In the genomic region with DNA sequence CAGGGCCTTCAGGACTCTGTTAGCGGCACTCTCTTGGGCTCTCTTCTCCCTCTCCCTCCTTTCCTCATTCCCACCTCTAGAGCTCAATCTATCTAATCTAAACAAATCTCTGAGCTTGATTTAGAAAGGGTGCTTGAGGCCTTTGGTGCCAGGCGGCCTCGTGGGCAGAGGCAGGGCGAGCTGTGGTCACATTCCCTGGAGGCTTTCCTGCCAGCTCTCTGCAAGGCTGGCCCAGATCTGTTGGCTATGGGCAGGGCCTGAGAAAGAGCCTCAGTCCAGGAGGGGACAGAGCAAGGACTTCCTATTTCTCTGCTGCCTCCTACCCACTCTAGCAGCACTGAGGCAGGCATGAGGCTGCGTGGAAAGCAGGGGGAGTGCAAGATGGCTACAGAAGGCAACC, we compare ENCODE assay signal across 16 cellular contexts.
"Had no signal": no experiment of that assay in that cellular context is flagged by ENCODE, and none has a peak within 500 bp of the region (broad histone marks: within the 10 kb centered on the region; RNA-seq: fewer than 3 reads in every experiment).

No MANE protein-coding gene starts in this region.

- H3K36me3 ChIP-seq: left ventricle myocardium inferior had no signal

- ATAC-seq: activated T-cell treated with anti-CD3 and anti-CD28 coated beads, Interleukin-2, amount 50 U/mL, for 4 hours; esophagus mucosa; natural killer cell treated with Interleukin-12 subunit alpha and Interleukin-12 subunit beta and Interleukin-15 and Interleukin-18, amount 100 ng/mL, for 72 hours; stimulated activated naive CD8-positive, alpha-beta T cell treated with anti-CD3 and anti-CD28 coated beads, Interleukin-15, Interleukin-2, amounts not matched to agents 100 U/mL and 50 U/mL, for 24 hours; T-cell; WTC11 had no signal

- H3K4me3 ChIP-seq: left ventricle myocardium inferior had no signal

- H3K9me3 ChIP-seq: left ventricle myocardium inferior had no signal

- H3K36me3 Mint-ChIP-seq: activated naive CD4-positive, alpha-beta T cell treated with anti-CD3 and anti-CD28 coated beads, Interleukin-2, amount 50 U/mL, for 24 hours; immature natural killer cell; natural killer cell treated with Interleukin-12 subunit alpha and Interleukin-12 subunit beta and Interleukin-15 and Interleukin-18, amount 100 ng/mL, for 72 hours; T-cell; WTC11 had no signal

- H3K4me1 Mint-ChIP-seq: activated CD4-positive, alpha-beta memory T cell treated with anti-CD3 and anti-CD28 coated beads, Interleukin-2, amount 10 ng/mL, durations not matched to agents 7 days and 5 days; immature natural killer cell had no signal

- DNase-seq: activated CD4-positive, alpha-beta memory T cell treated with anti-CD3 and anti-CD28 coated beads, Interleukin-2, amount 10 ng/mL, durations not matched to agents 7 days and 5 days; activated CD4-positive, alpha-beta T cell treated with anti-CD3 and anti-CD28 coated beads for 4 hours; activated effector memory CD4-positive, alpha-beta T cell treated with anti-CD3 and anti-CD28 coated beads, Interleukin-2, amount 50 U/mL, for 16 hours; activated T-cell treated with anti-CD3 and anti-CD28 coated beads, Interleukin-2, amount 50 U/mL, for 4 hours; effector CD8-positive, alpha-beta T cell; immature natural killer cell; kidney glomerular epithelial cell; left ventricle myocardium inferior; stimulated activated naive CD8-positive, alpha-beta T cell treated with anti-CD3 and anti-CD28 coated beads, Interleukin-15, Interleukin-2, amounts not matched to agents 100 U/mL and 50 U/mL, for 24 hours; T-cell; trophoblast cell had no signal

- H3K27ac Mint-ChIP-seq: activated CD4-positive, alpha-beta memory T cell treated with anti-CD3 and anti-CD28 coated beads, Interleukin-2, amount 10 ng/mL, durations not matched to agents 7 days and 5 days; activated naive CD4-positive, alpha-beta T cell treated with anti-CD3 and anti-CD28 coated beads, Interleukin-2, amount 50 U/mL, for 24 hours; dendritic cell treated with granulocyte-macrophage colony-stimulating factor and Interleukin-4, amounts not matched to agents 40 ng/mL and 50 ng/mL, for 4 days; immature natural killer cell; natural killer cell treated with Interleukin-12 subunit alpha and Interleukin-12 subunit beta and Interleukin-15 and Interleukin-18, amount 100 ng/mL, for 72 hours; T-cell; WTC11 had no signal

- H3K4me3 Mint-ChIP-seq: activated CD4-positive, alpha-beta memory T cell treated with anti-CD3 and anti-CD28 coated beads, Interleukin-2, amount 10 ng/mL, durations not matched to agents 7 days and 5 days; activated naive CD4-positive, alpha-beta T cell treated with anti-CD3 and anti-CD28 coated beads, Interleukin-2, amount 50 U/mL, for 24 hours; activated T-cell treated with anti-CD3 and anti-CD28 coated beads, Interleukin-2, amount 50 U/mL, for 4 hours; dendritic cell treated with granulocyte-macrophage colony-stimulating factor and Interleukin-4, amounts not matched to agents 40 ng/mL and 50 ng/mL, for 4 days; immature natural killer cell; natural killer cell treated with Interleukin-12 subunit alpha and Interleukin-12 subunit beta and Interleukin-15 and Interleukin-18, amount 100 ng/mL, for 72 hours; T-cell; WTC11 had no signal

- H3K27ac ChIP-seq: left ventricle myocardium inferior had no signal

- H3K9me3 Mint-ChIP-seq: activated CD4-positive, alpha-beta memory T cell treated with anti-CD3 and anti-CD28 coated beads, Interleukin-2, amount 10 ng/mL, durations not matched to agents 7 days and 5 days; activated naive CD4-positive, alpha-beta T cell treated with anti-CD3 and anti-CD28 coated beads, Interleukin-2, amount 50 U/mL, for 24 hours; activated T-cell treated with anti-CD3 and anti-CD28 coated beads, Interleukin-2, amount 50 U/mL, for 4 hours; dendritic cell treated with granulocyte-macrophage colony-stimulating factor and Interleukin-4, amounts not matched to agents 40 ng/mL and 50 ng/mL, for 4 days; natural killer cell treated with Interleukin-12 subunit alpha and Interleukin-12 subunit beta and Interleukin-15 and Interleukin-18, amount 100 ng/mL, for 72 hours; T-cell; WTC11 had no signal
